Comparison of ENCODE assay signal across 24 cellular contexts in genomic region chr1:12544357-12544756, GRCh38.
"Had no signal": no experiment of that assay in that cellular context is flagged by ENCODE, and none has a peak within 500 bp of the region (broad histone marks: within the 10 kb centered on the region; RNA-seq: fewer than 3 reads in every experiment).

No MANE protein-coding gene starts in this region.

- H3K36me3 ChIP-seq: breast epithelium, esophagus muscularis mucosa, neural progenitor cell, right lobe of liver, vagina had no signal

- H3K9ac ChIP-seq: neural progenitor cell had no signal

- H3K4me3 Mint-ChIP-seq: activated B cell treated with CpG ODN at 0.5 μM for 24 hours; activated T-helper 1 cell treated with anti-CD3 and anti-CD28 coated beads, Interleukin-12 subunit alpha, Interleukin-12 subunit beta, Interleukin-2, Interleukin-4 antibody, amounts not matched to agents 30 ng/mL and 10 ng/mL and 1 ng/mL, durations not matched to agents 14 hours and 24 hours and 36 hours; endodermal cell; naive thymus-derived CD8-positive, alpha-beta T cell; neural progenitor cell; T-helper 2 cell treated with Interferon-gamma antibody and Interleukin-4, amounts not matched to agents 5 μg/mL and 100 μg/mL, for 36 hours had no signal

- H3K27ac Mint-ChIP-seq: activated B cell treated with CpG ODN at 0.5 μM for 24 hours; activated T-helper 1 cell treated with anti-CD3 and anti-CD28 coated beads, Interleukin-12 subunit alpha, Interleukin-12 subunit beta, Interleukin-2, Interleukin-4 antibody, amounts not matched to agents 30 ng/mL and 10 ng/mL and 1 ng/mL, durations not matched to agents 14 hours and 24 hours and 36 hours; endodermal cell; neural progenitor cell; T-helper 2 cell treated with Interferon-gamma antibody and Interleukin-4, amounts not matched to agents 5 μg/mL and 100 μg/mL, for 36 hours had no signal

- ATAC-seq: left ventricle myocardium superior; naive thymus-derived CD8-positive, alpha-beta T cell; right lobe of liver had no signal

- H3K27ac ChIP-seq: breast epithelium, neural progenitor cell, right lobe of liver, testis, vagina had no signal

- H2AFZ ChIP-seq: neural progenitor cell had no signal

- H3K9me3 ChIP-seq: breast epithelium, esophagus muscularis mucosa, right lobe of liver, testis, vagina had no signal

- FAIRE-seq: islet of Langerhans had no signal

- H3K9me3 Mint-ChIP-seq: activated B cell treated with CpG ODN at 0.5 μM for 24 hours; activated T-helper 1 cell treated with anti-CD3 and anti-CD28 coated beads, Interleukin-12 subunit alpha, Interleukin-12 subunit beta, Interleukin-2, Interleukin-4 antibody, amounts not matched to agents 30 ng/mL and 10 ng/mL and 1 ng/mL, durations not matched to agents 14 hours and 24 hours and 36 hours; endodermal cell; naive thymus-derived CD8-positive, alpha-beta T cell; neural progenitor cell; T-helper 2 cell treated with Interferon-gamma antibody and Interleukin-4, amounts not matched to agents 5 μg/mL and 100 μg/mL, for 36 hours had no signal

- H3K4me1 Mint-ChIP-seq: activated B cell treated with CpG ODN at 0.5 μM for 24 hours, endodermal cell had no signal

- H3K36me3 Mint-ChIP-seq: naive thymus-derived CD8-positive, alpha-beta T cell; neural progenitor cell had no signal

- H3K4me3 ChIP-seq: breast epithelium, esophagus muscularis mucosa, neural progenitor cell, right lobe of liver, testis, vagina had no signal

- H3K4me2 ChIP-seq: neural progenitor cell had no signal

- H3K27me3 ChIP-seq: breast epithelium, esophagus muscularis mucosa, neural progenitor cell, right lobe of liver, testis, vagina had no signal

- DNase-seq: activated B cell treated with CpG ODN at 0.5 μM for 24 hours; activated gamma-delta T cell treated with Interleukin-2 at 50 U/mL for 16 hours; activated naive CD4-positive, alpha-beta T cell treated with anti-CD3 and anti-CD28 coated beads, Interleukin-2, amount 50 U/mL, for 16 hours; activated T-cell treated with anti-CD3 and anti-CD28 coated beads, Interleukin-2, amount 50 U/mL, for 1 hour; amniotic stem cell; central memory CD4-positive, alpha-beta T cell; endodermal cell; foreskin melanocyte; left ventricle myocardium superior; mammary epithelial cell; midbrain; naive thymus-derived CD8-positive, alpha-beta T cell; stimulated activated CD4-positive, alpha-beta T cell treated with anti-CD3 and anti-CD28 coated beads, Interleukin-2, amount 100 ng/mL, for 48 hours; stimulated activated naive CD4-positive, alpha-beta T cell treated with Interleukin-2 at 50 U/mL for 16 hours; T-helper 1 cell; testis had no signal
